In genomic region chr2:24816404-24816803, GRCh38 we compare ENCODE assay signal across 31 cellular contexts. TPM values are rescaled to one million over a fixed set of nuclear protein-coding genes. Genes with fewer than 3 reads are reported as not detected.
DNase-seq lines count a peak whose midpoint lies in the region; ATAC-seq and TF ChIP-seq lines count a peak whose summit lies in the region.
"Had no signal": no experiment of that assay in that cellular context is flagged by ENCODE, and none has a peak within 500 bp of the region (broad histone marks: within the 10 kb centered on the region; RNA-seq: fewer than 3 reads in every experiment).

No MANE protein-coding gene starts in this region.

- H3K9me3 Mint-ChIP-seq in endodermal cell = peaks cover 2% of the 10 kb centered on the region
- H3K9me3 Mint-ChIP-seq in activated naive CD4-positive, alpha-beta T cell treated with anti-CD3 and anti-CD28 coated beads, Interleukin-2, amount 10 ng/mL, durations not matched to agents 7 days and 5 days = no peaks in the 10 kb centered on the region
- H3K9me3 Mint-ChIP-seq: effector memory CD8-positive, alpha-beta T cell; natural killer cell had no signal

- H3K79me2 ChIP-seq in SK-N-SH (ENCODE audit: insufficient read depth) = peaks cover 53% of the 10 kb centered on the region
- peaks cover 45% of the 10 kb centered on the region for H3K79me2 ChIP-seq in GM23248 (ENCODE audit: insufficient read depth)

- H3K9me3 ChIP-seq in SK-N-SH = no peaks in the 10 kb centered on the region
- H3K9me3 ChIP-seq in GM23248 (ENCODE audit: low read depth) = no peaks in the 10 kb centered on the region
- no peaks in the 10 kb centered on the region for H3K9me3 ChIP-seq in endodermal cell (ENCODE audit: control insufficient read depth, low read length)
- H3K9me3 ChIP-seq in sigmoid colon = no peaks in the 10 kb centered on the region
- H3K9me3 ChIP-seq: esophagus squamous epithelium, left lung, pancreas had no signal

- TF ChIP-seq CTCF in SK-N-SH (IDR thresholded peaks at IDR 0.05) = no peak
- no peak for TF ChIP-seq CTCF in endodermal cell (conservative IDR thresholded peaks at IDR 0.05)
- no peak for TF ChIP-seq CTCF in sigmoid colon (IDR thresholded peaks at IDR 0.05)

- H4K20me1 ChIP-seq in SK-N-SH (ENCODE audit: insufficient read depth) (no peaks in the 10 kb centered on the region), GM23248 (ENCODE audit: insufficient read depth) (no peaks in the 10 kb centered on the region)

- no peak overlapping the region for H3K4me3 ChIP-seq in SK-N-SH (ENCODE audit: low read depth in 2 of 2, low read length in 1 of 2)
- no peak overlapping the region for H3K4me3 ChIP-seq in GM23248
- no peak overlapping the region for H3K4me3 ChIP-seq in endodermal cell (ENCODE audit: low read length)
- no peak overlapping the region for H3K4me3 ChIP-seq in sigmoid colon
- H3K4me3 ChIP-seq: coronary artery, esophagus squamous epithelium, left lung, pancreas, SK-N-MC had no signal

- no peak for TF ChIP-seq RAD21 in SK-N-SH (IDR thresholded peaks at IDR 0.05; ENCODE audit: low read length)

- H3K4me1 Mint-ChIP-seq in endodermal cell = peaks cover 16% of the 10 kb centered on the region
- no peaks in the 10 kb centered on the region for H3K4me1 Mint-ChIP-seq in activated naive CD4-positive, alpha-beta T cell treated with anti-CD3 and anti-CD28 coated beads, Interleukin-2, amount 10 ng/mL, durations not matched to agents 7 days and 5 days

- H3K4me3 Mint-ChIP-seq in endodermal cell = no peak overlapping the region
- H3K4me3 Mint-ChIP-seq in activated naive CD4-positive, alpha-beta T cell treated with anti-CD3 and anti-CD28 coated beads, Interleukin-2, amount 10 ng/mL, durations not matched to agents 7 days and 5 days = no peak overlapping the region
- H3K4me3 Mint-ChIP-seq: effector memory CD8-positive, alpha-beta T cell; natural killer cell had no signal

- peak overlapping the region in 1 of 2 experiments; percentile 71; a peak in 3 of 4 replicates for H3K27ac ChIP-seq in SK-N-SH (ENCODE audit: low read depth in 2 of 2, low read length in 1 of 2)
- peak overlapping the region; percentile 42 for H3K27ac ChIP-seq in GM23248
- no peak overlapping the region for H3K27ac ChIP-seq in endodermal cell (ENCODE audit: low read depth, low read length)
- no peak overlapping the region for H3K27ac ChIP-seq in sigmoid colon
- H3K27ac ChIP-seq: 22Rv1, coronary artery, esophagus squamous epithelium, left lung, pancreas, SK-N-MC had no signal

- H3K27me3 ChIP-seq in SK-N-SH (ENCODE audit: insufficient read depth) (no peaks in the 10 kb centered on the region), GM23248 (replicated peaks; ENCODE audit: insufficient read depth) (no peaks in the 10 kb centered on the region), endodermal cell (ENCODE audit: control insufficient read depth, insufficient read depth, low read length, poor library complexity, severe bottlenecking) (no peaks in the 10 kb centered on the region), sigmoid colon (no peaks in the 10 kb centered on the region)
- H3K27me3 ChIP-seq: esophagus squamous epithelium, left lung, pancreas had no signal

- peaks cover 49 to 58% of the 10 kb centered on the region in 2 experiments for H3K36me3 ChIP-seq in SK-N-SH (replicated peaks in 1 of 2; ENCODE audit: control insufficient read depth in 1 of 2, insufficient read depth in 2 of 2, low read length in 1 of 2)
- no peaks in the 10 kb centered on the region for H3K36me3 ChIP-seq in GM23248 (ENCODE audit: low read depth)
- peaks cover 86% of the 10 kb centered on the region for H3K36me3 ChIP-seq in endodermal cell (ENCODE audit: control insufficient read depth, insufficient read depth, low read length)
- peaks cover 0 to 19% (median 0%) of the 10 kb centered on the region in 4 donors for H3K36me3 ChIP-seq in sigmoid colon
- H3K36me3 ChIP-seq: pancreas had no signal

- H3K9me2 ChIP-seq in SK-N-SH (no peaks in the 10 kb centered on the region), GM23248 (ENCODE audit: insufficient read depth) (no peaks in the 10 kb centered on the region)

- 0 out of 2 replicates have a peak overlapping the region, but pooled peaks have one; percentile 1 for H3K4me2 ChIP-seq in SK-N-SH
- no peak overlapping the region for H3K4me2 ChIP-seq in GM23248 (ENCODE audit: unreplicated experiment)

- H3K9ac ChIP-seq in SK-N-SH (no peak overlapping the region), GM23248 (no peak overlapping the region), endodermal cell (ENCODE audit: extremely low read depth, low read length, poor library complexity, severe bottlenecking) (no peak overlapping the region)

- peaks cover 73% of the 10 kb centered on the region for H3K36me3 Mint-ChIP-seq in endodermal cell (ENCODE audit: low read depth)
- peaks cover 63% of the 10 kb centered on the region for H3K36me3 Mint-ChIP-seq in activated naive CD4-positive, alpha-beta T cell treated with anti-CD3 and anti-CD28 coated beads, Interleukin-2, amount 10 ng/mL, durations not matched to agents 7 days and 5 days

- no peak for TF ChIP-seq EP300 in SK-N-SH (IDR thresholded peaks at IDR 0.05; ENCODE audit: borderline replicate concordance in 1 of 2, low read depth in 1 of 2, low read length in 1 of 2)
- no peak for TF ChIP-seq EP300 in sigmoid colon (IDR thresholded peaks at IDR 0.05)

- WGBS in SK-N-SH (ENCODE audit: low lambda C conversion rate) = 85% methylated on average over 6 of the region's 6 CpGs
- WGBS in GM23248 (ENCODE audit: low coverage in 1 of 2, low lambda C conversion rate in 2 of 2, missing lambda C conversion rate in 2 of 2), 2 experiments = 89 to 91% methylated on average over 6 of the region's 6 CpGs
- 95 to 96% methylated on average over 4 to 6 of the region's 6 CpGs for WGBS in endodermal cell (ENCODE audit: insufficient coverage in 1 of 2, insufficient read length in 1 of 2), 2 experiments
- WGBS in sigmoid colon, 2 donors = 88 to 93% methylated on average over 6 of the region's 6 CpGs

- H3K4me1 ChIP-seq in SK-N-SH (ENCODE audit: control insufficient read depth in 1 of 2, insufficient read depth in 2 of 2, low read depth in 1 of 2, low read length in 1 of 2) (peaks cover 4 to 15% of the 10 kb centered on the region in 2 experiments; a peak in 2 of 4 replicates), GM23248 (ENCODE audit: insufficient read depth) (peaks cover 13% of the 10 kb centered on the region), endodermal cell (ENCODE audit: control insufficient read depth, insufficient read depth, low read length) (no peaks in the 10 kb centered on the region), sigmoid colon (no peaks in the 10 kb centered on the region)
- H3K4me1 ChIP-seq: esophagus squamous epithelium, left lung had no signal

- no peaks in the 10 kb centered on the region for H3K27me3 Mint-ChIP-seq in endodermal cell (ENCODE audit: insufficient read depth)
- no peaks in the 10 kb centered on the region for H3K27me3 Mint-ChIP-seq in activated naive CD4-positive, alpha-beta T cell treated with anti-CD3 and anti-CD28 coated beads, Interleukin-2, amount 10 ng/mL, durations not matched to agents 7 days and 5 days
- H3K27me3 Mint-ChIP-seq: effector memory CD8-positive, alpha-beta T cell had no signal

- H3K27ac Mint-ChIP-seq in endodermal cell = no peak overlapping the region
- no peak overlapping the region for H3K27ac Mint-ChIP-seq in activated naive CD4-positive, alpha-beta T cell treated with anti-CD3 and anti-CD28 coated beads, Interleukin-2, amount 10 ng/mL, durations not matched to agents 7 days and 5 days

- H2AFZ ChIP-seq in SK-N-SH (ENCODE audit: low read depth) (no peak overlapping the region; the same call in 1 of the 2 replicates), GM23248 (no peak overlapping the region)

- CTCF ChIA-PET in SK-N-SH (lab: Yijun Ruan, JAX) = interaction anchor here (1.2 to 12.4 kb wide), 2 partner anchors 10 to 394 kb away, joined by 3 to 132 read pairs; no protein-coding TSS in a partner anchor
- CTCF ChIA-PET in activated naive CD4-positive, alpha-beta T cell treated with anti-CD3 and anti-CD28 coated beads, Interleukin-2, amount 10 ng/mL, durations not matched to agents 7 days and 5 days (lab: Charles Lee) = interaction anchor here (0.8 kb wide), 1 partner anchor 11 kb away, joined by 4 read pairs; no protein-coding TSS in a partner anchor

- ATAC-seq in SK-N-SH treated with all-trans-retinoic acid at 6 μM for 48 hours = no peak; the same call in 2 of the 3 replicates
- no peak for ATAC-seq in HG03039 (IDR thresholded peaks at IDR 0.05; ENCODE audit: unreplicated experiment)
- ATAC-seq: effector memory CD8-positive, alpha-beta T cell; left lung; natural killer cell; pancreas; stimulated activated naive CD8-positive, alpha-beta T cell treated with anti-CD3 and anti-CD28 coated beads, Interleukin-15, Interleukin-2, amounts not matched to agents 100 U/mL and 50 U/mL, for 24 hours had no signal

- no peak for TF ChIP-seq POLR2A in sigmoid colon (IDR thresholded peaks at IDR 0.05)

- DNase-seq in SK-N-SH (no peak), GM23248 (no peak), endodermal cell (peak; percentile 27), sigmoid colon (peak; percentile 8), HuH-7.5 (ENCODE audit: low spot score) (no peak)
- DNase-seq in activated naive CD4-positive, alpha-beta T cell treated with anti-CD3 and anti-CD28 coated beads, Interleukin-2, amount 10 ng/mL, durations not matched to agents 7 days and 5 days = no peak
- DNase-seq: activated CD4-positive, alpha-beta T cell treated with anti-CD3 and anti-CD28 coated beads, Interleukin-2, amount 50 U/mL, for 4 hours; activated naive CD4-positive, alpha-beta T cell treated with Interleukin-2 at 50 U/mL for 16 hours; activated T-cell treated with anti-CD3 and anti-CD28 coated beads, Interleukin-2, amount 50 U/mL, for 1 hour; DMS79; effector memory CD8-positive, alpha-beta T cell; esophagus squamous epithelium; hypothalamus; Karpas-422; left lung; midbrain; MV-4-11; natural killer cell; NCI-H1694; NCI-H2171 treated with DMSO at 0.1 percent for 48 hours; NCI-H526; pancreas; right cardiac atrium; RPMI8226; stimulated activated CD4-positive, alpha-beta T cell treated with anti-CD3 and anti-CD28 coated beads, Interleukin-4, amount 100 ng/mL, for 4 hours; stimulated activated naive CD8-positive, alpha-beta T cell treated with anti-CD3 and anti-CD28 coated beads, Interleukin-15, Interleukin-2, amounts not matched to agents 100 U/mL and 50 U/mL, for 24 hours had no signal

- peaks cover 9% of the 10 kb centered on the region for H3F3A ChIP-seq in SK-N-SH (replicated peaks; ENCODE audit: insufficient read depth)
- H3F3A ChIP-seq in GM23248 (ENCODE audit: insufficient read depth) = no peaks in the 10 kb centered on the region

- intact Hi-C loops in sigmoid colon (cut with DNase I) = no loop called here

- in situ Hi-C loops in GM23248 (cut with MboI) = no loop called here

- POLR2A ChIA-PET in SK-N-SH (lab: Yijun Ruan, JAX) = no interaction called here

RNA-seq across cellular contexts. Expression of gene CENPO, which starts 23.2 kb away (rescaled TPM):
- polyA plus RNA-seq in SK-N-SH (2012; rRNA removed) = 18.3 and 22.5 TPM in 2 replicates
- 10.7 and 15.0 TPM in 2 replicates for polyA plus RNA-seq in SK-N-SH (2012; cell fraction: cytosol; rRNA removed)
- polyA plus RNA-seq in SK-N-SH (2012; cell fraction: nucleus; rRNA removed) = 30.2 and 35.8 TPM in 2 replicates
- 13.2 and 22.1 TPM in 2 replicates for total RNA-seq in GM23248 (2014; rRNA removed; shearing (Covaris generic))
- polyA plus RNA-seq in GM23248 (2016; fragmentation: Nextera tagmentation; extraction: Ambion mirVana) = 12.8 and 13.3 TPM in 2 replicates
- 10 to 100 TPM; 27.3 to 40.3 TPM for total RNA-seq in endodermal cell
- polyA plus RNA-seq in endodermal cell (2013, experiment 1 of 2) = 42.5 TPM
- 38.4 TPM for polyA plus RNA-seq in endodermal cell (2013, experiment 2 of 2)
- 1 to 10 TPM in 2 of 4 donors, under 1 TPM in 2; 0.49 to 5.7 (median 1.7) TPM for total RNA-seq in sigmoid colon
- polyA plus RNA-seq in sigmoid colon = 10 to 100 TPM in 1 of 3 donors, 1 to 10 TPM in 2; 4.9 to 10.4 (median 6.0) TPM

RNA-seq across cellular contexts. Expression of gene PTRHD1, which starts 23.2 kb away (rescaled TPM):
- polyA plus RNA-seq in SK-N-SH (2012; rRNA removed) (65.6 and 74.4 TPM in 2 replicates), GM23248 (2016; fragmentation: Nextera tagmentation; extraction: Ambion mirVana) (44.8 and 46.2 TPM in 2 replicates), sigmoid colon (10 to 100 TPM; 35.5 to 56.4 (median 55.3) TPM)
- 48.7 and 60.6 TPM in 2 replicates for polyA plus RNA-seq in SK-N-SH (2012; cell fraction: cytosol; rRNA removed)
- polyA plus RNA-seq in SK-N-SH (2012; cell fraction: nucleus; rRNA removed) = 20.7 and 40.3 TPM in 2 replicates
- total RNA-seq in GM23248 (2014; rRNA removed; shearing (Covaris generic)) = 13.3 and 27.5 TPM in 2 replicates
- total RNA-seq in endodermal cell (10 to 100 TPM; 37.2 to 38.2 TPM), sigmoid colon (10 to 100 TPM; 10.5 to 36.0 (median 14.2) TPM)
- 40.6 TPM for polyA plus RNA-seq in endodermal cell (2013, experiment 1 of 2)
- polyA plus RNA-seq in endodermal cell (2013, experiment 2 of 2) = 35.9 TPM

Comparison
In these comparisons a context has a peak if more than half of its experiments do, and no peak if none do; other contexts are left out.
1. DNase-seq: peak in endodermal cell (single experiment) and sigmoid colon (single experiment); none in SK-N-SH (single experiment), GM23248 (single experiment), activated naive CD4-positive, alpha-beta T cell treated with anti-CD3 and anti-CD28 coated beads, Interleukin-2, amount 10 ng/mL, durations not matched to agents 7 days and 5 days (single experiment) and HuH-7.5 (single experiment).